Comparison of ENCODE assay signal across 10 cellular contexts in the genomic region with DNA sequence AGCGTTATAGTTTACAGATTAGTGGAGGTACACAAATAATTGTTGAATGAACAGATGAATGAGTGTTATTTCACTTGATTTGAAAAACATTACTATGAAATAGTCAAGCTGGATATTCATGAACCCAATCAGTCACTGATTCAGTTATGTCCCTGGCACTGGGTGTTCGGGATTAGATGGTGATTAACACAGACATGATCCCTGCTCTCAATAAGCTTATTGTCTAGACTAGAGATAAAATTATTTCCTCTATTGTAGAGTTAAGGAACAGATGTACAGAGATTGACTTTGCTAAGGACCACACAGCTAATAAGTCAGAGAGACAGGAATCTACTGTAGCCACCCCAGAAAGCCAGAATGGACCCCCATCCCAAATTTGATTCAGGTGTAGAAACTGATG. TPM values are rescaled to one million over a fixed set of nuclear protein-coding genes. Genes with fewer than 3 reads are reported as not detected.
DNase-seq lines count a peak whose midpoint lies in the region; TF ChIP-seq lines count a peak whose summit lies in the region.
"Had no signal": no experiment of that assay in that cellular context is flagged by ENCODE, and none has a peak within 500 bp of the region (broad histone marks: within the 10 kb centered on the region; RNA-seq: fewer than 3 reads in every experiment).

No MANE protein-coding gene starts in this region.

- TF ChIP-seq POLR2A in suprapubic skin (IDR thresholded peaks at IDR 0.05) (no peak), testis (IDR thresholded peaks at IDR 0.05) (no peak)

- H3K4me3 Mint-ChIP-seq in activated naive CD4-positive, alpha-beta T cell treated with anti-CD3 and anti-CD28 coated beads, Interleukin-2, amount 10 ng/mL, durations not matched to agents 7 days and 5 days, result peak overlapping the region; percentile 72
- peak overlapping the region; percentile 76 for H3K4me3 Mint-ChIP-seq in activated T-helper 2 cell treated with anti-CD3 and anti-CD28 coated beads, Interferon-gamma antibody, Interleukin-2, Interleukin-4, amounts not matched to agents 10 μg/mL and 5 μg/mL and 100 μg/mL, durations not matched to agents 14 hours and 24 hours and 36 hours (ENCODE audit: low read depth)

- peaks cover 6% of the 10 kb centered on the region for H3K27me3 Mint-ChIP-seq in activated naive CD4-positive, alpha-beta T cell treated with anti-CD3 and anti-CD28 coated beads, Interleukin-2, amount 10 ng/mL, durations not matched to agents 7 days and 5 days
- peaks cover 5% of the 10 kb centered on the region for H3K27me3 Mint-ChIP-seq in activated T-helper 2 cell treated with anti-CD3 and anti-CD28 coated beads, Interferon-gamma antibody, Interleukin-2, Interleukin-4, amounts not matched to agents 10 μg/mL and 5 μg/mL and 100 μg/mL, durations not matched to agents 14 hours and 24 hours and 36 hours (ENCODE audit: low read depth)

- no peak overlapping the region for H3K27ac Mint-ChIP-seq in activated naive CD4-positive, alpha-beta T cell treated with anti-CD3 and anti-CD28 coated beads, Interleukin-2, amount 10 ng/mL, durations not matched to agents 7 days and 5 days
- no peak overlapping the region for H3K27ac Mint-ChIP-seq in activated T-helper 2 cell treated with anti-CD3 and anti-CD28 coated beads, Interferon-gamma antibody, Interleukin-2, Interleukin-4, amounts not matched to agents 10 μg/mL and 5 μg/mL and 100 μg/mL, durations not matched to agents 14 hours and 24 hours and 36 hours

- TF ChIP-seq EP300 in suprapubic skin (IDR thresholded peaks at IDR 0.05), result no peak

- no peaks in the 10 kb centered on the region for H3K27me3 ChIP-seq in suprapubic skin
- no peaks in the 10 kb centered on the region for H3K27me3 ChIP-seq in testis

- no peaks in the 10 kb centered on the region for H3K9me3 ChIP-seq in suprapubic skin
- H3K9me3 ChIP-seq in testis, result no peaks in the 10 kb centered on the region
- H3K9me3 ChIP-seq: psoas muscle had no signal

- H3K4me1 Mint-ChIP-seq in activated naive CD4-positive, alpha-beta T cell treated with anti-CD3 and anti-CD28 coated beads, Interleukin-2, amount 10 ng/mL, durations not matched to agents 7 days and 5 days, result peaks cover 7% of the 10 kb centered on the region
- peaks cover 8% of the 10 kb centered on the region for H3K4me1 Mint-ChIP-seq in activated T-helper 2 cell treated with anti-CD3 and anti-CD28 coated beads, Interferon-gamma antibody, Interleukin-2, Interleukin-4, amounts not matched to agents 10 μg/mL and 5 μg/mL and 100 μg/mL, durations not matched to agents 14 hours and 24 hours and 36 hours (ENCODE audit: low read depth)

- H3K4me1 ChIP-seq in suprapubic skin (peaks cover 7% of the 10 kb centered on the region), testis (no peaks in the 10 kb centered on the region)
- H3K4me1 ChIP-seq: psoas muscle had no signal

- CTCF ChIA-PET in activated naive CD4-positive, alpha-beta T cell treated with anti-CD3 and anti-CD28 coated beads, Interleukin-2, amount 10 ng/mL, durations not matched to agents 7 days and 5 days (lab: Charles Lee), result interaction anchor here (0.9 to 1.8 kb wide), 5 partner anchors 54 to 574 kb away, joined by 3 to 7 read pairs (median 5); a partner anchor contains a TSS

- intact Hi-C loops in activated T-helper 2 cell treated with anti-CD3 and anti-CD28 coated beads, Interferon-gamma antibody, Interleukin-2, Interleukin-4, amounts not matched to agents 10 μg/mL and 5 μg/mL and 100 μg/mL, durations not matched to agents 14 hours and 24 hours and 36 hours (cut with micrococcal nuclease), result loop anchor here (2.0 kb wide), 1 partner anchor 217 kb away; a partner anchor contains a TSS
- intact Hi-C loops in testis (cut with DNase I; ENCODE audit: low total_unique reads), result no loop called here

- H3K36me3 Mint-ChIP-seq in activated naive CD4-positive, alpha-beta T cell treated with anti-CD3 and anti-CD28 coated beads, Interleukin-2, amount 10 ng/mL, durations not matched to agents 7 days and 5 days, result no peaks in the 10 kb centered on the region
- no peaks in the 10 kb centered on the region for H3K36me3 Mint-ChIP-seq in activated T-helper 2 cell treated with anti-CD3 and anti-CD28 coated beads, Interferon-gamma antibody, Interleukin-2, Interleukin-4, amounts not matched to agents 10 μg/mL and 5 μg/mL and 100 μg/mL, durations not matched to agents 14 hours and 24 hours and 36 hours (ENCODE audit: low read depth)

- no peaks in the 10 kb centered on the region for H3K9me3 Mint-ChIP-seq in activated naive CD4-positive, alpha-beta T cell treated with anti-CD3 and anti-CD28 coated beads, Interleukin-2, amount 10 ng/mL, durations not matched to agents 7 days and 5 days
- no peaks in the 10 kb centered on the region for H3K9me3 Mint-ChIP-seq in activated T-helper 2 cell treated with anti-CD3 and anti-CD28 coated beads, Interferon-gamma antibody, Interleukin-2, Interleukin-4, amounts not matched to agents 10 μg/mL and 5 μg/mL and 100 μg/mL, durations not matched to agents 14 hours and 24 hours and 36 hours

- TF ChIP-seq CTCF in suprapubic skin (IDR thresholded peaks at IDR 0.05) (no peak), testis (IDR thresholded peaks at IDR 0.05) (no peak)

- H3K27ac ChIP-seq in suprapubic skin, result no peak overlapping the region
- H3K27ac ChIP-seq in caudate nucleus (ENCODE audit: low read depth, low read length), result no peak overlapping the region
- H3K27ac ChIP-seq in testis, result no peak overlapping the region
- H3K27ac ChIP-seq: psoas muscle had no signal

- no peaks in the 10 kb centered on the region for H3K36me3 ChIP-seq in suprapubic skin
- no peaks in the 10 kb centered on the region for H3K36me3 ChIP-seq in testis (ENCODE audit: low read depth, missing control alignments)

- no peak for DNase-seq in activated naive CD4-positive, alpha-beta T cell treated with anti-CD3 and anti-CD28 coated beads, Interleukin-2, amount 10 ng/mL, durations not matched to agents 7 days and 5 days
- DNase-seq in activated naive CD4-positive, alpha-beta T cell (lab: John Stamatoyannopoulos, UW), result no peak
- DNase-seq in activated T-helper 2 cell treated with anti-CD3 and anti-CD28 coated beads, Interferon-gamma antibody, Interleukin-2, Interleukin-4, amounts not matched to agents 10 μg/mL and 5 μg/mL and 100 μg/mL, durations not matched to agents 14 hours and 24 hours and 36 hours (ENCODE audit: low spot score), result no peak
- DNase-seq in iris pigment epithelial cell (ENCODE audit: low read depth) (peak; percentile 8), suprapubic skin (ENCODE audit: low spot score in 2 of 2) (no peak), caudate nucleus (lab: John Stamatoyannopoulos, UW) (no peak), dermis blood vessel endothelial cell (no peak), testis (no peak)
- DNase-seq: SIG-M5 had no signal

- H3K4me3 ChIP-seq in suprapubic skin (peak overlapping the region; percentile 61), testis (peak overlapping the region in 1 of 2 donors; percentile 68)

- 61% methylated on average over 2 of the region's 2 CpGs for WGBS in suprapubic skin
- 38 to 41% methylated on average over 2 of the region's 2 CpGs for WGBS in testis, 2 donors

RNA-seq across cellular contexts. Expression of a gene that starts 1.0 kb away (rescaled TPM):
- total RNA-seq in activated T-helper 2 cell treated with anti-CD3 and anti-CD28 coated beads, Interferon-gamma antibody, Interleukin-2, Interleukin-4, amounts not matched to agents 10 μg/mL and 5 μg/mL and 100 μg/mL, durations not matched to agents 14 hours and 24 hours and 36 hours, result 0.37 and 0.87 TPM in 2 replicates
- total RNA-seq in suprapubic skin (10 to 100 TPM; 16.5 to 70.9 (median 25.5) TPM), dermis blood vessel endothelial cell (58.2 and 65.7 TPM in 2 replicates), testis (10 to 100 TPM; 24.1 to 24.3 TPM)
- polyA plus RNA-seq in testis (ENCODE audit: insufficient read depth, low read depth, low replicate concordance), result 45.5 TPM
